ENCODE assay signal across 17 cellular contexts in genomic region chr14:89256951-89257350, GRCh38.
A peak's percentile ranks its signal among the peaks of the same experiment; 100 is the strongest.
DNase-seq lines count a peak whose midpoint lies in the region; ATAC-seq and TF ChIP-seq lines count a peak whose summit lies in the region.
"Had no signal": no experiment of that assay in that cellular context is flagged by ENCODE, and none has a peak within 500 bp of the region (broad histone marks: within the 10 kb centered on the region; RNA-seq: fewer than 3 reads in every experiment).

No MANE protein-coding gene starts in this region.

- H3K4me3 Mint-ChIP-seq in activated CD8-positive, alpha-beta T cell treated with anti-CD3 and anti-CD28 coated beads for 36 hours = no peak overlapping the region
- H3K4me3 Mint-ChIP-seq in activated CD8-positive, alpha-beta T cell treated with anti-CD3 and anti-CD28 coated beads, Interleukin-2, amount 10 ng/mL, durations not matched to agents 7 days and 5 days = no peak overlapping the region
- no peak overlapping the region for H3K4me3 Mint-ChIP-seq in natural killer cell
- H3K4me3 Mint-ChIP-seq: B cell; CD14-positive monocyte; CD8-positive, alpha-beta memory T cell; GM23338 had no signal

- CTCF ChIA-PET in activated CD8-positive, alpha-beta T cell treated with anti-CD3 and anti-CD28 coated beads for 36 hours (lab: Charles Lee) = no interaction called here
- CTCF ChIA-PET in activated CD8-positive, alpha-beta T cell treated with anti-CD3 and anti-CD28 coated beads, Interleukin-2, amount 10 ng/mL, durations not matched to agents 7 days and 5 days (lab: Charles Lee) = no interaction called here
- CTCF ChIA-PET in HEK293T (lab: Yijun Ruan, JAX) = no interaction called here

- no peak for DNase-seq in activated CD8-positive, alpha-beta T cell treated with anti-CD3 and anti-CD28 coated beads for 36 hours
- DNase-seq in activated CD8-positive, alpha-beta T cell treated with anti-CD3 and anti-CD28 coated beads, Interleukin-2, amount 10 ng/mL, durations not matched to agents 7 days and 5 days = no peak
- DNase-seq in coronary artery (ENCODE audit: low spot score) (peak; percentile 26), natural killer cell (no peak), NCI-H128 (lab: John Stamatoyannopoulos, UW; ENCODE audit: unreplicated experiment) (no peak), foreskin melanocyte (no peak), HEK293T (ENCODE audit: extremely low spot score) (no peak)
- DNase-seq: ACHN; Caco-2; CD8-positive, alpha-beta memory T cell; DND-41; GF-D8; H7; IMR-90 had no signal

- no peak for ATAC-seq in activated CD8-positive, alpha-beta T cell treated with anti-CD3 and anti-CD28 coated beads for 36 hours
- ATAC-seq in activated CD8-positive, alpha-beta T cell treated with anti-CD3 and anti-CD28 coated beads, Interleukin-2, amount 10 ng/mL, durations not matched to agents 7 days and 5 days = no peak
- ATAC-seq in natural killer cell = no peak
- ATAC-seq: GM23338 had no signal

- H3K36me3 Mint-ChIP-seq in activated CD8-positive, alpha-beta T cell treated with anti-CD3 and anti-CD28 coated beads for 36 hours (ENCODE audit: low read depth) = peaks cover 59% of the 10 kb centered on the region
- H3K36me3 Mint-ChIP-seq in activated CD8-positive, alpha-beta T cell treated with anti-CD3 and anti-CD28 coated beads, Interleukin-2, amount 10 ng/mL, durations not matched to agents 7 days and 5 days (ENCODE audit: low read depth) = peaks cover 17% of the 10 kb centered on the region
- no peaks in the 10 kb centered on the region for H3K36me3 Mint-ChIP-seq in natural killer cell

- no peak for TF ChIP-seq CTCF in activated CD8-positive, alpha-beta T cell treated with anti-CD3 and anti-CD28 coated beads for 36 hours (IDR thresholded peaks at IDR 0.05)
- TF ChIP-seq CTCF in coronary artery (IDR thresholded peaks at IDR 0.05) (no peak), natural killer cell (IDR thresholded peaks at IDR 0.05) (no peak)

- peak overlapping the region; percentile 17 for H3K27ac Mint-ChIP-seq in activated CD8-positive, alpha-beta T cell treated with anti-CD3 and anti-CD28 coated beads for 36 hours
- no peak overlapping the region for H3K27ac Mint-ChIP-seq in activated CD8-positive, alpha-beta T cell treated with anti-CD3 and anti-CD28 coated beads, Interleukin-2, amount 10 ng/mL, durations not matched to agents 7 days and 5 days
- peak overlapping the region; percentile 12 to 59 for H3K27ac Mint-ChIP-seq in natural killer cell
- H3K27ac Mint-ChIP-seq: B cell, GM23338 had no signal

- peaks cover 3% of the 10 kb centered on the region for H3K9me3 Mint-ChIP-seq in activated CD8-positive, alpha-beta T cell treated with anti-CD3 and anti-CD28 coated beads for 36 hours
- H3K9me3 Mint-ChIP-seq in activated CD8-positive, alpha-beta T cell treated with anti-CD3 and anti-CD28 coated beads, Interleukin-2, amount 10 ng/mL, durations not matched to agents 7 days and 5 days (ENCODE audit: insufficient read depth) = no peaks in the 10 kb centered on the region
- H3K9me3 Mint-ChIP-seq in natural killer cell = no peaks in the 10 kb centered on the region
- H3K9me3 Mint-ChIP-seq: CD8-positive, alpha-beta memory T cell; GM23338 had no signal

- POLR2A ChIA-PET in activated CD8-positive, alpha-beta T cell treated with anti-CD3 and anti-CD28 coated beads for 36 hours (lab: Charles Lee) = no interaction called here
- POLR2A ChIA-PET in activated CD8-positive, alpha-beta T cell treated with anti-CD3 and anti-CD28 coated beads, Interleukin-2, amount 10 ng/mL, durations not matched to agents 7 days and 5 days (lab: Charles Lee) = interaction anchor here (0.7 kb wide), 1 partner anchor 20 kb away, joined by 4 read pairs; no protein-coding TSS in a partner anchor
- POLR2A ChIA-PET in HEK293T (lab: Yijun Ruan, JAX) = no interaction called here

- peaks cover 48% of the 10 kb centered on the region for H3K4me1 Mint-ChIP-seq in activated CD8-positive, alpha-beta T cell treated with anti-CD3 and anti-CD28 coated beads for 36 hours (ENCODE audit: low read depth)
- peaks cover 6% of the 10 kb centered on the region for H3K4me1 Mint-ChIP-seq in activated CD8-positive, alpha-beta T cell treated with anti-CD3 and anti-CD28 coated beads, Interleukin-2, amount 10 ng/mL, durations not matched to agents 7 days and 5 days (ENCODE audit: low read depth)
- H3K4me1 Mint-ChIP-seq in natural killer cell = peaks cover 62 to 76% of the 10 kb centered on the region in 2 donors

- no peaks in the 10 kb centered on the region for H3K27me3 Mint-ChIP-seq in activated CD8-positive, alpha-beta T cell treated with anti-CD3 and anti-CD28 coated beads for 36 hours
- H3K27me3 Mint-ChIP-seq in activated CD8-positive, alpha-beta T cell treated with anti-CD3 and anti-CD28 coated beads, Interleukin-2, amount 10 ng/mL, durations not matched to agents 7 days and 5 days (ENCODE audit: low read depth) = no peaks in the 10 kb centered on the region
- no peaks in the 10 kb centered on the region for H3K27me3 Mint-ChIP-seq in natural killer cell (ENCODE audit: low read depth in 2 of 2)
- H3K27me3 Mint-ChIP-seq: B cell; CD8-positive, alpha-beta memory T cell had no signal

- no peak overlapping the region for H3K27ac ChIP-seq in coronary artery

- intact Hi-C loops in activated CD8-positive, alpha-beta T cell treated with anti-CD3 and anti-CD28 coated beads for 36 hours (cut with micrococcal nuclease) = no loop called here
- intact Hi-C loops in natural killer cell (cut with micrococcal nuclease) = no loop called here

- H3K4me3 ChIP-seq in coronary artery = no peak overlapping the region
- H3K4me3 ChIP-seq: GM23338 had no signal

TF ChIP-seq in HEK293T, 16 proteins besides CTCF, POLR2A, EP300 and RAD21:
- no peak for TF ChIP-seq FOXM1 (IDR thresholded peaks at IDR 0.05; ENCODE audit: borderline replicate concordance)
- no peak for TF ChIP-seq SUZ12 (IDR thresholded peaks at IDR 0.05)
- TF ChIP-seq SP1 (IDR thresholded peaks at IDR 0.05) = no peak
- no peak for TF ChIP-seq FOXK2 (IDR thresholded peaks at IDR 0.05)
- TF ChIP-seq NFRKB (IDR thresholded peaks at IDR 0.05) = no peak
